ENCODE assay signal across 28 cellular contexts in the genomic region with DNA sequence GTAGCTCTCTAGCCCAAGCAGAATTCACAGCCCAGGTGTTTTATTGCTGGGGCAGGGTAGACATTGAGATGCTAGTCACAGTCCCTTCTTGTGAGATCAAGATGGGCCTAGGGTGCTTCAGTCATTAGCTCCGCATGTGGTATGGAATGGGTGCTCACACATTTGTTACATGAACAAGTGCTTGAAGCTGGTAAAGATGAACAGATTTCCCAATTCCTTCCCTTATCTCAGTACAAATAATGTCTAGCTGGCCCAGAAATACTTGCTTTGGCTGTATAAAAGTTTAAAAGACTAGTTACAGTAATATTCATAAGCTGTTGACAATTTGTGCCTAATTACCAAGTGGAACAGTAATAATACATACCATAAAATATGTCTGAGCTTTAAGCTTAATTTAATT.
"Had no signal": no experiment of that assay in that cellular context is flagged by ENCODE, and none has a peak within 500 bp of the region (broad histone marks: within the 10 kb centered on the region; RNA-seq: fewer than 3 reads in every experiment).

No MANE protein-coding gene starts in this region.

- H3K4me3 ChIP-seq: body of pancreas, breast epithelium had no signal

- DNase-seq: activated CD4-positive, alpha-beta T cell treated with anti-CD3 and anti-CD28 coated beads, Interleukin-2, amount 10 ng/mL, durations not matched to agents 24 days and 14 days; activated CD4-positive, alpha-beta T cell treated with anti-CD3 and anti-CD28 coated beads, Interleukin-2, amount 50 U/mL, for 48 hours; activated CD8-positive, alpha-beta T cell treated with anti-CD3 and anti-CD28 coated beads, Interleukin-2, amount 10 ng/mL, durations not matched to agents 7 days and 5 days; activated gamma-delta T cell; activated naive CD4-positive, alpha-beta T cell treated with Interleukin-2 at 50 U/mL for 16 hours; activated naive CD8-positive, alpha-beta T cell treated with anti-CD3 and anti-CD28 coated beads, Interleukin-2, amount 10 ng/mL, durations not matched to agents 7 days and 5 days; activated T-cell treated with anti-CD3 and anti-CD28 coated beads, Interleukin-2, amount 50 U/mL, for 24 hours; body of pancreas; central memory CD4-positive, alpha-beta T cell; KG1; MM.1S; NCI-H1092; NCI-H1436 treated with DMSO at 0.1 percent for 48 hours; NCI-H1694 treated with DMSO at 0.1 percent for 48 hours; NCI-H2029; NCI-H2107; NCI-H2171; NCI-H510A; NCI-H526; NCI-H748 treated with DMSO at 0.1 percent for 48 hours; NK-92 treated with Interleukin-12 subunit alpha and Interleukin-12 subunit beta, amount 100 ng/mL, for 24 hours; OCI-M1; Right ventricle myocardium superior; SW 1271; T-helper 1 cell; T-helper 2 cell; T1000 had no signal

- H3K9me3 ChIP-seq: body of pancreas, breast epithelium had no signal

- H3K36me3 ChIP-seq: breast epithelium had no signal

- H3K27ac ChIP-seq: body of pancreas, breast epithelium had no signal

- ATAC-seq: activated CD8-positive, alpha-beta T cell treated with anti-CD3 and anti-CD28 coated beads, Interleukin-2, amount 10 ng/mL, durations not matched to agents 7 days and 5 days; body of pancreas had no signal

- H3K27me3 ChIP-seq: body of pancreas, breast epithelium had no signal

- H3K4me1 ChIP-seq: breast epithelium had no signal
